In the genomic region with DNA sequence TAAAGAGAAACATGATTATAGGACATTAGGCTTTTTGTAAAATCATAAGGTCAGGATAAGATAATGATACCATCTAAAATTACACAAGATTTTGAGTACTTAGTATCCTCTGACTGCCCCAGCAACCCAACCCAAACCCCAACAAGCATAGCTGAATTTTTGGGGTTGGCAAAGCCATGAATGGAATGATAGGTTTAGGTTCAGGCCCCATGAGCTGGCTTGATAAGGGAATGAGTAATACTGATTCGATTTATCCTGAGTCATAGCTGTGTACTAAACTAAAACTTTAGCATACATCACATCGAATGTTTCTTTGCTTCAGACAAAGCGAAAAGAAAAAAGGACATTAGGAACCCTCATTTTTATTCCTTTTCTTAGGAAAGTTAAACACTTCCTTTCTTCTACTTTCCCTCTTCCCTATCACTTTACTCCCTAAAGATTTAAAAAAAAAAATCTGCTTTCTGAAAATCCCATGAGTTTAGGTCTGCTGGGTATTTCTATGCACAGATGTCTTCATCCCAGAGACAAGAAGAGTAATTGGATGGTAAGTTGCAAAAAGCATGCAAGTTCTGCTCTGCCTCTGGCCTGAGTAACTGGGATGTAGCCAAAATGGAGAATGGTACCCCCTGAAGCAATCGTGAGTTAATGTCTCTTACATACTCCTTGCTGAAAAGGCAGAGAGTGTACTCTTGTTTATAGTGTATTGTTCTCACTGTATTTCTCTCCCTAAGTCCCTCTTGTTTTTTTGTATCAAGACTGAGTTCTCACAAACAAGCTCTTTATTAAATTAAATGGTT, we compare ENCODE assay signal across 19 cellular contexts.
DNase-seq lines count a peak whose midpoint lies in the region; ATAC-seq, FAIRE-seq and TF ChIP-seq lines count a peak whose summit lies in the region.
"Had no signal": no experiment of that assay in that cellular context is flagged by ENCODE, and none has a peak within 500 bp of the region (broad histone marks: within the 10 kb centered on the region; RNA-seq: fewer than 3 reads in every experiment).

No MANE protein-coding gene starts in this region.

- no peak for ATAC-seq in GM18861 (IDR thresholded peaks at IDR 0.05; ENCODE audit: unreplicated experiment)
- ATAC-seq: activated CD8-positive, alpha-beta memory T cell treated with anti-CD3 and anti-CD28 coated beads, Interleukin-2, amount 10 ng/mL, durations not matched to agents 7 days and 5 days; mucosa of descending colon had no signal

- H4K20me1 ChIP-seq in astrocyte (ENCODE audit: insufficient read depth, low read length), result no peaks in the 10 kb centered on the region
- H4K20me1 ChIP-seq: BLaER1 had no signal

- DNase-seq in AG08395 (ENCODE audit: low spot score) (peak; percentile 61), HS-27A (ENCODE audit: low read depth) (peak; percentile 94), astrocyte (ENCODE audit: low read depth) (peak; percentile 89), iris pigment epithelial cell (ENCODE audit: low read depth) (peak; percentile 91), RPMI8226 (no peak), HT-29 (ENCODE audit: low spot score) (no peak), uterus (no peak)
- DNase-seq: activated CD8-positive, alpha-beta memory T cell treated with anti-CD3 and anti-CD28 coated beads, Interleukin-2, amount 10 ng/mL, durations not matched to agents 7 days and 5 days; activated naive CD4-positive, alpha-beta T cell treated with anti-CD3 and anti-CD28 coated beads for 36 hours; DMS79; mucosa of descending colon; NCI-H2029; SJCRH30 had no signal

- H3K79me2 ChIP-seq in astrocyte (ENCODE audit: insufficient read depth, low read length), result no peaks in the 10 kb centered on the region

- H3K4me2 ChIP-seq in astrocyte (ENCODE audit: low read length), result peak overlapping the region; percentile 67
- H3K4me2 ChIP-seq: BLaER1 had no signal

- no peak for TF ChIP-seq CTCF in astrocyte (IDR thresholded peaks at IDR 0.05; ENCODE audit: insufficient read depth, low read depth, low read length)
- no peak for TF ChIP-seq CTCF in uterus (IDR thresholded peaks at IDR 0.05)

- peak; percentile 99 for FAIRE-seq in astrocyte (lab: Jason Lieb, UNC)
- FAIRE-seq: colon, GM12891, TTC549 had no signal

- H3K4me1 ChIP-seq in astrocyte (ENCODE audit: insufficient read depth, low read length) (peaks cover 22% of the 10 kb centered on the region), uterus (no peaks in the 10 kb centered on the region)
- H3K4me1 ChIP-seq: SJCRH30 had no signal

- no peak overlapping the region for H3K27ac Mint-ChIP-seq in astrocyte (ENCODE audit: unreplicated experiment)
- H3K27ac Mint-ChIP-seq: activated CD8-positive, alpha-beta memory T cell treated with anti-CD3 and anti-CD28 coated beads, Interleukin-2, amount 10 ng/mL, durations not matched to agents 7 days and 5 days; activated naive CD4-positive, alpha-beta T cell treated with anti-CD3 and anti-CD28 coated beads for 36 hours; progenitor cell of endocrine pancreas had no signal

- H3K27me3 ChIP-seq in astrocyte (ENCODE audit: insufficient read depth, low read length) (no peaks in the 10 kb centered on the region), uterus (no peaks in the 10 kb centered on the region)
- H3K27me3 ChIP-seq: BLaER1, SJCRH30 had no signal

- peaks cover 6% of the 10 kb centered on the region for H3K36me3 Mint-ChIP-seq in astrocyte (ENCODE audit: low read depth, unreplicated experiment)

- TF ChIP-seq POLR2A in uterus (IDR thresholded peaks at IDR 0.05), result no peak

- H3K9me3 ChIP-seq in astrocyte (ENCODE audit: insufficient read depth, low read depth, low read length) (no peaks in the 10 kb centered on the region), uterus (no peaks in the 10 kb centered on the region)

- no peak overlapping the region for H3K4me3 Mint-ChIP-seq in astrocyte (ENCODE audit: unreplicated experiment)
- H3K4me3 Mint-ChIP-seq: activated CD8-positive, alpha-beta memory T cell treated with anti-CD3 and anti-CD28 coated beads, Interleukin-2, amount 10 ng/mL, durations not matched to agents 7 days and 5 days; activated naive CD4-positive, alpha-beta T cell treated with anti-CD3 and anti-CD28 coated beads for 36 hours had no signal

- peaks cover 7% of the 10 kb centered on the region for H3K9me3 Mint-ChIP-seq in astrocyte (ENCODE audit: unreplicated experiment)

- H3K36me3 ChIP-seq in astrocyte (ENCODE audit: insufficient read depth, low read length) (no peaks in the 10 kb centered on the region), uterus (no peaks in the 10 kb centered on the region)
- H3K36me3 ChIP-seq: SJCRH30 had no signal

- H3K4me1 Mint-ChIP-seq in astrocyte (ENCODE audit: low read depth, unreplicated experiment), result peaks cover 6% of the 10 kb centered on the region

- H3K4me3 ChIP-seq in astrocyte (ENCODE audit: insufficient read depth, low read depth, low read length) (peak overlapping the region; percentile 18), uterus (no peak overlapping the region)
- H3K4me3 ChIP-seq: BLaER1, mucosa of descending colon, SJCRH30 had no signal

- no peak overlapping the region for H2AFZ ChIP-seq in astrocyte (ENCODE audit: low read depth, low read length)

- intact Hi-C loops in uterus (cut with DNase I; ENCODE audit: low total_unique reads), result no loop called here

- H3K27ac ChIP-seq in astrocyte (ENCODE audit: low read depth, low read length) (peak overlapping the region; percentile 65), uterus (no peak overlapping the region)
- H3K27ac ChIP-seq: BLaER1, SJCRH30 had no signal

- no peaks in the 10 kb centered on the region for H3K27me3 Mint-ChIP-seq in astrocyte (ENCODE audit: low read depth, unreplicated experiment)
- H3K27me3 Mint-ChIP-seq: activated CD8-positive, alpha-beta memory T cell treated with anti-CD3 and anti-CD28 coated beads, Interleukin-2, amount 10 ng/mL, durations not matched to agents 7 days and 5 days; progenitor cell of endocrine pancreas had no signal

- H3K9ac ChIP-seq in astrocyte (ENCODE audit: low read length), result peak overlapping the region; percentile 50
- H3K9ac ChIP-seq: BLaER1 had no signal

Comparison
In these comparisons a context has a peak if more than half of its experiments do, and no peak if none do; other contexts are left out.
1. DNase-seq: peak in AG08395 (single experiment), HS-27A (single experiment), astrocyte (single experiment) and iris pigment epithelial cell (single experiment); none in RPMI8226 (single experiment), HT-29 (single experiment) and uterus (0 of 2).